Comparison of ENCODE assay signal across 37 cellular contexts in the genomic region with DNA sequence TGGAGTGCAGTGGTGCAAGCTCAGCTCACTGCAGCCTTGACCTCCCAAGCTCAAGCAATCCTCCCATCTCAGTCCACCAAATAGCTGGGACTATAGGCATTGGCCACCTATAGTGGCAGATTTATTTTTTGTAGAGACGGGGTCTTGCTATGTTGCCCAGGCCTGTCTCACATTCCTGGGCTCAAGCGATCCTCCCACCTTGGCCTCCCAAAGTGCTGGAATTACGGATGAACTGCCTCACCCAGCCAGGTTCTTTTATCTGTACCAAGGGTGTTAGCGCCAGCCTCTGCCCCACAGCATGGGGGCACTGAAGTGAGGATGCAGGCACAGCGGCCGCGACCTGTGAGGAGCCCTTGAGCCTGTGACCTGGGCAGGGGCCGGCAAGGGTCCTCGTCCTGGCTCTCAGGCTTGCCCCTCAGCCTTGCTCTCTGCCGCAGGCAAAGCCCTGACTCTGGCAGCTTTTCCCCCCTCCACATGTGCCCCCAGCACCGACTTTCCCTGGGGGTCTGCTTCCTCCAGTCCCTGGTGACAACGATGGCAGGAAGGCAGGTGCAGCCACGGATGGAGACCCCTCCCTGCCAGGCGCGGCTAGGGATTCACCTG. TPM values are rescaled to one million over a fixed set of nuclear protein-coding genes. Genes with fewer than 3 reads are reported as not detected.
"Had no signal": no experiment of that assay in that cellular context is flagged by ENCODE, and none has a peak within 500 bp of the region (broad histone marks: within the 10 kb centered on the region; RNA-seq: fewer than 3 reads in every experiment).

No MANE protein-coding gene starts in this region.

- H3K9me3 ChIP-seq: esophagus muscularis mucosa, gastroesophageal sphincter, heart left ventricle, left ventricle myocardium inferior, lower lobe of right lung, neutrophil, pancreas, testis, tibial artery, upper lobe of right lung, uterus had no signal

- H3K27me3 ChIP-seq: hepatocyte, pancreas, testis, upper lobe of right lung, uterus had no signal

- H3K27ac ChIP-seq: esophagus muscularis mucosa, foreskin keratinocyte, gastroesophageal sphincter, heart left ventricle, hepatocyte, left ventricle myocardium inferior, lower lobe of right lung, neutrophil, pancreas, testis, tibial artery, upper lobe of right lung, uterus had no signal

- H3K79me2 ChIP-seq: hepatocyte had no signal

- H3K4me1 ChIP-seq: foreskin keratinocyte, uterus had no signal

- DNase-seq: effector CD8-positive, alpha-beta T cell; endodermal cell; foreskin keratinocyte; kidney glomerular epithelial cell; left colon; left ventricle myocardium inferior; lower lobe of right lung; naive thymus-derived CD8-positive, alpha-beta T cell; nephron progenitor cell; stimulated activated CD4-positive, alpha-beta T cell treated with anti-CD3 and anti-CD28 coated beads, Interleukin-12 subunit alpha, Interleukin-12 subunit beta, amount 100 ng/mL, for 4 hours; stimulated activated CD4-positive, alpha-beta T cell treated with anti-CD3 and anti-CD28 coated beads, Interleukin-1b, Interleukin-23, amount 100 ng/mL, for 48 hours; stimulated activated CD4-positive, alpha-beta T cell treated with anti-CD3 and anti-CD28 coated beads, Interleukin-4, amount 100 ng/mL, for 1 hour; stimulated activated CD8-positive, alpha-beta memory T cell treated with anti-CD3 and anti-CD28 coated beads, Interleukin-4, amount 100 ng/mL, for 48 hours; stimulated activated naive CD8-positive, alpha-beta T cell treated with anti-CD3 and anti-CD28 coated beads, Interleukin-15, Interleukin-2, amounts not matched to agents 100 U/mL and 50 U/mL, for 24 hours; substantia nigra; testis; tibial artery; upper lobe of right lung; uterus had no signal

- FAIRE-seq: colon, islet of Langerhans, pancreas had no signal

- H3K4me3 ChIP-seq: esophagus muscularis mucosa, gastroesophageal sphincter, heart left ventricle, hepatocyte, left ventricle myocardium inferior, lower lobe of right lung, pancreas, smooth muscle cell, testis, tibial artery, upper lobe of right lung, uterus had no signal

- ATAC-seq: gastroesophageal sphincter; heart left ventricle; left colon; lower lobe of right lung; naive thymus-derived CD8-positive, alpha-beta T cell; pancreas; sciatic nerve; stimulated activated naive CD8-positive, alpha-beta T cell treated with anti-CD3 and anti-CD28 coated beads, Interleukin-15, Interleukin-2, amounts not matched to agents 100 U/mL and 50 U/mL, for 24 hours; upper lobe of right lung had no signal

- H2AFZ ChIP-seq: hepatocyte had no signal

- H3K36me3 ChIP-seq: esophagus muscularis mucosa, gastroesophageal sphincter, heart left ventricle, left ventricle myocardium inferior, lower lobe of right lung, neutrophil, pancreas, tibial artery, upper lobe of right lung, uterus had no signal

- H3K4me2 ChIP-seq: hepatocyte, smooth muscle cell had no signal

RNA-seq across cellular contexts. Expression of a gene that starts 39.0 kb away (rescaled TPM):
- total RNA-seq: esophagus muscularis mucosa; fibroblast of lung; foreskin keratinocyte; gastroesophageal sphincter; left ventricle myocardium inferior; mesenteric fat pad; myocyte; naive thymus-derived CD8-positive, alpha-beta T cell; omental fat pad; posterior vena cava; pulmonary artery endothelial cell; smooth muscle cell had no signal
- polyA plus RNA-seq: fibroblast of lung; heart left ventricle; naive thymus-derived CD8-positive, alpha-beta T cell had no signal

RNA-seq across cellular contexts. Expression of a gene that starts 60.0 kb away (rescaled TPM):
- total RNA-seq: cerebellum; endodermal cell; epithelial cell of proximal tubule; esophagus muscularis mucosa; fibroblast of lung; foreskin keratinocyte; gastroesophageal sphincter; heart left ventricle; hepatocyte; left colon; left ventricle myocardium inferior; lower lobe of right lung; mesenteric fat pad; myocyte; naive thymus-derived CD8-positive, alpha-beta T cell; omental fat pad; pancreas; posterior vena cava; pulmonary artery endothelial cell; sciatic nerve; smooth muscle cell; upper lobe of right lung; uterus had no signal
- polyA plus RNA-seq: fibroblast of lung; foreskin keratinocyte; heart left ventricle; hepatocyte; naive thymus-derived CD8-positive, alpha-beta T cell; pancreas; smooth muscle cell had no signal
